Comparison of ENCODE assay signal across 8 cellular contexts in genomic region chrX:41333994-41334865, GRCh38. TPM values are rescaled to one million over a fixed set of nuclear protein-coding genes. Genes with fewer than 3 reads are reported as not detected.
DNase-seq lines count a peak whose midpoint lies in the region; ATAC-seq and FAIRE-seq lines count a peak whose summit lies in the region.

DDX3X (plus strand) TSS chrX:41334162; CDS start chrX:41334253, 91 bp downstream.

- ATAC-seq in GM21360 (IDR thresholded peaks at IDR 0.05; ENCODE audit: unreplicated experiment) (peak; percentile 51), esophagus mucosa (peak; percentile 85)
- ATAC-seq in activated T-cell treated with anti-CD3 and anti-CD28 coated beads, Interleukin-2, amount 50 U/mL, for 4 hours, result peak; percentile 62 to 64

- peak; percentile 86 for DNase-seq in Caki2 (ENCODE audit: low read depth)
- DNase-seq in HTR-8/SVneo (ENCODE audit: insufficient read length, low spot score), result no peak
- peak; percentile 95 for DNase-seq in OCI-M1 (lab: John Stamatoyannopoulos, UW)
- DNase-seq in activated T-cell treated with anti-CD3 and anti-CD28 coated beads, Interleukin-2, amount 50 U/mL, for 4 hours, result peak; percentile 92
- DNase-seq in myocyte (ENCODE audit: low read depth), result peak; percentile 72
- DNase-seq in stimulated activated CD8-positive, alpha-beta memory T cell treated with anti-CD3 and anti-CD28 coated beads, Interleukin-7, amount 100 ng/mL, for 48 hours (ENCODE audit: extremely low read depth in 1 of 2, low read depth in 1 of 2), result peak; percentile 67 to 72

- no peaks in the 10 kb centered on the region for H3K27me3 Mint-ChIP-seq in activated T-cell treated with anti-CD3 and anti-CD28 coated beads, Interleukin-2, amount 50 U/mL, for 4 hours (ENCODE audit: low read depth)

- peak; percentile 85 for FAIRE-seq in HTR-8/SVneo (lab: Jason Lieb, UNC)

- peak within 1 kb of the TSS; percentile 94 for H3K4me3 Mint-ChIP-seq in activated T-cell treated with anti-CD3 and anti-CD28 coated beads, Interleukin-2, amount 50 U/mL, for 4 hours

- in situ Hi-C loops in Caki2 (cut with HindIII; ENCODE audit: low pct_unique_long_range_greater_than_20kb, low sequenced_read_pairs), result no loop called here

- H3K36me3 Mint-ChIP-seq in activated T-cell treated with anti-CD3 and anti-CD28 coated beads, Interleukin-2, amount 50 U/mL, for 4 hours (ENCODE audit: insufficient read depth), result peaks cover 29% of the 10 kb centered on the region

- peaks cover 22% of the 10 kb centered on the region for H3K4me1 Mint-ChIP-seq in activated T-cell treated with anti-CD3 and anti-CD28 coated beads, Interleukin-2, amount 50 U/mL, for 4 hours (ENCODE audit: low read depth)

- H3K9me3 Mint-ChIP-seq in activated T-cell treated with anti-CD3 and anti-CD28 coated beads, Interleukin-2, amount 50 U/mL, for 4 hours, result no peaks in the 10 kb centered on the region

RNA-seq across cellular contexts. Expression of gene DDX3X, which starts in this region (rescaled TPM):
- total RNA-seq in Caki2 (2014; rRNA removed; shearing (Covaris generic); ENCODE audit: low replicate concordance), result 80.8 and 120 TPM in 2 replicates
- total RNA-seq in activated T-cell treated with anti-CD3 and anti-CD28 coated beads, Interleukin-2, amount 50 U/mL, for 4 hours, result 100 to 1,000 TPM; 460 to 635 (median 497) TPM
- total RNA-seq in esophagus mucosa (200 TPM), myocyte (197 and 238 TPM in 2 replicates)
- polyA plus RNA-seq in myocyte (2012), result 71.7 TPM
